Comparison of ENCODE assay signal across 1 cellular context in the genomic region with DNA sequence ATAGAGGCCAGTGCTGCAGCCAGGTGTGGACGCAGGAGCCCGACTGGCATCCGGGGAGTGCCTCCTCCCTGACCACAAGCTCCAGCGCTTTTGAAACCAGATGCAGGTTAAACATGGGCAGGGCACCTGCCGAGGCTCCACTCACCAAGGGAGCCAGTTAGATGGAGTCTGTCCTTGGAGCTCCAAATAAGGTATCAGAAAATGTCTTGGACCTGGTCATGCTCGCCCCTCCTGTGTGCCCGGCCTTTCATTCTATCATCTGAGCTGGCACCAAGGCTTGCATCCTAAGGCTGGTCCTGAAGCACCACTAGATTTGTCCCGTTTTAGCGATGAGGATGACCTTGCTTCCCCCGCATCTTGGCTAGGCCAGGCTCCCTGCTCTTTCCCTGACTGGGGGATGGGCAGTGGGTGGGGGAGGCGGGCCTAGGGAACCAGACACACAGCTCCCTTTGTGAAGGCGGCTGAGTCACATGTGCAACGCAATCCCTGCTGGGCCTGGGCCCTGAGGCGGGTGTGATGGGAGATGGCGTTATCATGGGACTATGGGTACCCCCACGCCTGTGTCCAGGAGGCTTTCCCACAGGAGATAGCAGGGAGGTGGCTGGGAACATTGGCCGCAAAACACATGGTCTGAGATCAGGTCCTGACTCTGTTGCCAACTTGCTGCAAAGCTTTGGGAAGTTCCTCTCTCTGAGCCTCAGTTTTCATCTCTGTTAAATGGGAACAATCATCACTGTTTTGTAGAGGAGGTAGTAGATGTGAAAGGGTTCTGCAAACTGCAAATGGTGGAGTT.
TF ChIP-seq lines count a peak whose summit lies in the region.

No MANE protein-coding gene starts in this region.

TF ChIP-seq in HepG2, 621 proteins besides CTCF, POLR2A, EP300 and RAD21 (continued from another document and continues in another):
- TF ChIP-seq, protein P1, sequence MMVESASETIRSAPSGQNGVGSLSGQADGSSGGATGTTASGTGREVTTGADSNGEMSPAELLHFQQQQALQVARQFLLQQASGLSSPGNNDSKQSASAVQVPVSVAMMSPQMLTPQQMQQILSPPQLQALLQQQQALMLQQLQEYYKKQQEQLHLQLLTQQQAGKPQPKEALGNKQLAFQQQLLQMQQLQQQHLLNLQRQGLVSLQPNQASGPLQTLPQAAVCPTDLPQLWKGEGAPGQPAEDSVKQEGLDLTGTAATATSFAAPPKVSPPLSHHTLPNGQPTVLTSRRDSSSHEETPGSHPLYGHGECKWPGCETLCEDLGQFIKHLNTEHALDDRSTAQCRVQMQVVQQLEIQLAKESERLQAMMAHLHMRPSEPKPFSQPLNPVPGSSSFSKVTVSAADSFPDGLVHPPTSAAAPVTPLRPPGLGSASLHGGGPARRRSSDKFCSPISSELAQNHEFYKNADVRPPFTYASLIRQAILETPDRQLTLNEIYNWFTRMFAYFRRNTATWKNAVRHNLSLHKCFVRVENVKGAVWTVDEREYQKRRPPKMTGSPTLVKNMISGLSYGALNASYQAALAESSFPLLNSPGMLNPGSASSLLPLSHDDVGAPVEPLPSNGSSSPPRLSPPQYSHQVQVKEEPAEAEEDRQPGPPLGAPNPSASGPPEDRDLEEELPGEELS (CRISPR knock-in tag; IDR thresholded peaks at IDR 0.05) = peak; percentile 27; the same call in 1 of the 2 replicates
- TF ChIP-seq, protein P2, sequence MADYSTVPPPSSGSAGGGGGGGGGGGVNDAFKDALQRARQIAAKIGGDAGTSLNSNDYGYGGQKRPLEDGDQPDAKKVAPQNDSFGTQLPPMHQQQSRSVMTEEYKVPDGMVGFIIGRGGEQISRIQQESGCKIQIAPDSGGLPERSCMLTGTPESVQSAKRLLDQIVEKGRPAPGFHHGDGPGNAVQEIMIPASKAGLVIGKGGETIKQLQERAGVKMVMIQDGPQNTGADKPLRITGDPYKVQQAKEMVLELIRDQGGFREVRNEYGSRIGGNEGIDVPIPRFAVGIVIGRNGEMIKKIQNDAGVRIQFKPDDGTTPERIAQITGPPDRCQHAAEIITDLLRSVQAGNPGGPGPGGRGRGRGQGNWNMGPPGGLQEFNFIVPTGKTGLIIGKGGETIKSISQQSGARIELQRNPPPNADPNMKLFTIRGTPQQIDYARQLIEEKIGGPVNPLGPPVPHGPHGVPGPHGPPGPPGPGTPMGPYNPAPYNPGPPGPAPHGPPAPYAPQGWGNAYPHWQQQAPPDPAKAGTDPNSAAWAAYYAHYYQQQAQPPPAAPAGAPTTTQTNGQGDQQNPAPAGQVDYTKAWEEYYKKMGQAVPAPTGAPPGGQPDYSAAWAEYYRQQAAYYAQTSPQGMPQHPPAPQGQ (CRISPR knock-in tag; IDR thresholded peaks at IDR 0.05; ENCODE audit: borderline replicate concordance) = no peak
- TF ChIP-seq THAP11 (CRISPR knock-in tag; IDR thresholded peaks at IDR 0.05) = peak; percentile 53
- TF ChIP-seq, protein P3, sequence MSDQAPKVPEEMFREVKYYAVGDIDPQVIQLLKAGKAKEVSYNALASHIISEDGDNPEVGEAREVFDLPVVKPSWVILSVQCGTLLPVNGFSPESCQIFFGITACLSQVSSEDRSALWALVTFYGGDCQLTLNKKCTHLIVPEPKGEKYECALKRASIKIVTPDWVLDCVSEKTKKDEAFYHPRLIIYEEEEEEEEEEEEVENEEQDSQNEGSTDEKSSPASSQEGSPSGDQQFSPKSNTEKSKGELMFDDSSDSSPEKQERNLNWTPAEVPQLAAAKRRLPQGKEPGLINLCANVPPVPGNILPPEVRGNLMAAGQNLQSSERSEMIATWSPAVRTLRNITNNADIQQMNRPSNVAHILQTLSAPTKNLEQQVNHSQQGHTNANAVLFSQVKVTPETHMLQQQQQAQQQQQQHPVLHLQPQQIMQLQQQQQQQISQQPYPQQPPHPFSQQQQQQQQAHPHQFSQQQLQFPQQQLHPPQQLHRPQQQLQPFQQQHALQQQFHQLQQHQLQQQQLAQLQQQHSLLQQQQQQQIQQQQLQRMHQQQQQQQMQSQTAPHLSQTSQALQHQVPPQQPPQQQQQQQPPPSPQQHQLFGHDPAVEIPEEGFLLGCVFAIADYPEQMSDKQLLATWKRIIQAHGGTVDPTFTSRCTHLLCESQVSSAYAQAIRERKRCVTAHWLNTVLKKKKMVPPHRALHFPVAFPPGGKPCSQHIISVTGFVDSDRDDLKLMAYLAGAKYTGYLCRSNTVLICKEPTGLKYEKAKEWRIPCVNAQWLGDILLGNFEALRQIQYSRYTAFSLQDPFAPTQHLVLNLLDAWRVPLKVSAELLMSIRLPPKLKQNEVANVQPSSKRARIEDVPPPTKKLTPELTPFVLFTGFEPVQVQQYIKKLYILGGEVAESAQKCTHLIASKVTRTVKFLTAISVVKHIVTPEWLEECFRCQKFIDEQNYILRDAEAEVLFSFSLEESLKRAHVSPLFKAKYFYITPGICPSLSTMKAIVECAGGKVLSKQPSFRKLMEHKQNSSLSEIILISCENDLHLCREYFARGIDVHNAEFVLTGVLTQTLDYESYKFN (CRISPR knock-in tag; conservative IDR thresholded peaks at IDR 0.05) = 0 out of 2 replicates have a peak, but pooled peaks have one; percentile 18
- no peak for TF ChIP-seq POLR2AphosphoS2 (IDR thresholded peaks at IDR 0.05; ENCODE audit: low read depth, low read length)
- TF ChIP-seq SSRP1 (CRISPR knock-in tag; IDR thresholded peaks at IDR 0.05) = 0 out of 2 replicates have a peak, but pooled peaks have one; percentile 84
- 0 out of 2 replicates have a peak, but pooled peaks have one; percentile 7 for TF ChIP-seq KDM2A (CRISPR knock-in tag; IDR thresholded peaks at IDR 0.05; ENCODE audit: borderline replicate concordance, low read depth)
- TF ChIP-seq, protein P4, sequence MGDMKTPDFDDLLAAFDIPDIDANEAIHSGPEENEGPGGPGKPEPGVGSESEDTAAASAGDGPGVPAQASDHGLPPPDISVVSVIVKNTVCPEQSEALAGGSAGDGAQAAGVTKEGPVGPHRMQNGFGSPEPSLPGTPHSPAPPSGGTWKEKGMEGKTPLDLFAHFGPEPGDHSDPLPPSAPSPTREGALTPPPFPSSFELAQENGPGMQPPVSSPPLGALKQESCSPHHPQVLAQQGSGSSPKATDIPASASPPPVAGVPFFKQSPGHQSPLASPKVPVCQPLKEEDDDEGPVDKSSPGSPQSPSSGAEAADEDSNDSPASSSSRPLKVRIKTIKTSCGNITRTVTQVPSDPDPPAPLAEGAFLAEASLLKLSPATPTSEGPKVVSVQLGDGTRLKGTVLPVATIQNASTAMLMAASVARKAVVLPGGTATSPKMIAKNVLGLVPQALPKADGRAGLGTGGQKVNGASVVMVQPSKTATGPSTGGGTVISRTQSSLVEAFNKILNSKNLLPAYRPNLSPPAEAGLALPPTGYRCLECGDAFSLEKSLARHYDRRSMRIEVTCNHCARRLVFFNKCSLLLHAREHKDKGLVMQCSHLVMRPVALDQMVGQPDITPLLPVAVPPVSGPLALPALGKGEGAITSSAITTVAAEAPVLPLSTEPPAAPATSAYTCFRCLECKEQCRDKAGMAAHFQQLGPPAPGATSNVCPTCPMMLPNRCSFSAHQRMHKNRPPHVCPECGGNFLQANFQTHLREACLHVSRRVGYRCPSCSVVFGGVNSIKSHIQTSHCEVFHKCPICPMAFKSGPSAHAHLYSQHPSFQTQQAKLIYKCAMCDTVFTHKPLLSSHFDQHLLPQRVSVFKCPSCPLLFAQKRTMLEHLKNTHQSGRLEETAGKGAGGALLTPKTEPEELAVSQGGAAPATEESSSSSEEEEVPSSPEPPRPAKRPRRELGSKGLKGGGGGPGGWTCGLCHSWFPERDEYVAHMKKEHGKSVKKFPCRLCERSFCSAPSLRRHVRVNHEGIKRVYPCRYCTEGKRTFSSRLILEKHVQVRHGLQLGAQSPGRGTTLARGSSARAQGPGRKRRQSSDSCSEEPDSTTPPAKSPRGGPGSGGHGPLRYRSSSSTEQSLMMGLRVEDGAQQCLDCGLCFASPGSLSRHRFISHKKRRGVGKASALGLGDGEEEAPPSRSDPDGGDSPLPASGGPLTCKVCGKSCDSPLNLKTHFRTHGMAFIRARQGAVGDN (CRISPR knock-in tag; IDR thresholded peaks at IDR 0.05) = peak; percentile 68
- peak; percentile 24; the same call in 1 of the 2 replicates for TF ChIP-seq GABPB1 (CRISPR knock-in tag; IDR thresholded peaks at IDR 0.05)
- TF ChIP-seq PRPF4 (IDR thresholded peaks at IDR 0.05; ENCODE audit: low read depth, low read length, poor library complexity, severe bottlenecking) = peak; percentile 100
- TF ChIP-seq, protein P5, sequence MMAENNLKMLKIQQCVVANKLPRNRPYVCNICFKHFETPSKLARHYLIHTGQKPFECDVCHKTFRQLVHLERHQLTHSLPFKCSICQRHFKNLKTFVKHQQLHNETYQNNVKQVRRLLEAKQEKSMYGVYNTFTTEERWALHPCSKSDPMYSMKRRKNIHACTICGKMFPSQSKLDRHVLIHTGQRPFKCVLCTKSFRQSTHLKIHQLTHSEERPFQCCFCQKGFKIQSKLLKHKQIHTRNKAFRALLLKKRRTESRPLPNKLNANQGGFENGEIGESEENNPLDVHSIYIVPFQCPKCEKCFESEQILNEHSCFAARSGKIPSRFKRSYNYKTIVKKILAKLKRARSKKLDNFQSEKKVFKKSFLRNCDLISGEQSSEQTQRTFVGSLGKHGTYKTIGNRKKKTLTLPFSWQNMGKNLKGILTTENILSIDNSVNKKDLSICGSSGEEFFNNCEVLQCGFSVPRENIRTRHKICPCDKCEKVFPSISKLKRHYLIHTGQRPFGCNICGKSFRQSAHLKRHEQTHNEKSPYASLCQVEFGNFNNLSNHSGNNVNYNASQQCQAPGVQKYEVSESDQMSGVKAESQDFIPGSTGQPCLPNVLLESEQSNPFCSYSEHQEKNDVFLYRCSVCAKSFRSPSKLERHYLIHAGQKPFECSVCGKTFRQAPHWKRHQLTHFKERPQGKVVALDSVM (CRISPR knock-in tag; IDR thresholded peaks at IDR 0.05) = 0 out of 2 replicates have a peak, but pooled peaks have one; percentile 23
- TF ChIP-seq, protein P6, sequence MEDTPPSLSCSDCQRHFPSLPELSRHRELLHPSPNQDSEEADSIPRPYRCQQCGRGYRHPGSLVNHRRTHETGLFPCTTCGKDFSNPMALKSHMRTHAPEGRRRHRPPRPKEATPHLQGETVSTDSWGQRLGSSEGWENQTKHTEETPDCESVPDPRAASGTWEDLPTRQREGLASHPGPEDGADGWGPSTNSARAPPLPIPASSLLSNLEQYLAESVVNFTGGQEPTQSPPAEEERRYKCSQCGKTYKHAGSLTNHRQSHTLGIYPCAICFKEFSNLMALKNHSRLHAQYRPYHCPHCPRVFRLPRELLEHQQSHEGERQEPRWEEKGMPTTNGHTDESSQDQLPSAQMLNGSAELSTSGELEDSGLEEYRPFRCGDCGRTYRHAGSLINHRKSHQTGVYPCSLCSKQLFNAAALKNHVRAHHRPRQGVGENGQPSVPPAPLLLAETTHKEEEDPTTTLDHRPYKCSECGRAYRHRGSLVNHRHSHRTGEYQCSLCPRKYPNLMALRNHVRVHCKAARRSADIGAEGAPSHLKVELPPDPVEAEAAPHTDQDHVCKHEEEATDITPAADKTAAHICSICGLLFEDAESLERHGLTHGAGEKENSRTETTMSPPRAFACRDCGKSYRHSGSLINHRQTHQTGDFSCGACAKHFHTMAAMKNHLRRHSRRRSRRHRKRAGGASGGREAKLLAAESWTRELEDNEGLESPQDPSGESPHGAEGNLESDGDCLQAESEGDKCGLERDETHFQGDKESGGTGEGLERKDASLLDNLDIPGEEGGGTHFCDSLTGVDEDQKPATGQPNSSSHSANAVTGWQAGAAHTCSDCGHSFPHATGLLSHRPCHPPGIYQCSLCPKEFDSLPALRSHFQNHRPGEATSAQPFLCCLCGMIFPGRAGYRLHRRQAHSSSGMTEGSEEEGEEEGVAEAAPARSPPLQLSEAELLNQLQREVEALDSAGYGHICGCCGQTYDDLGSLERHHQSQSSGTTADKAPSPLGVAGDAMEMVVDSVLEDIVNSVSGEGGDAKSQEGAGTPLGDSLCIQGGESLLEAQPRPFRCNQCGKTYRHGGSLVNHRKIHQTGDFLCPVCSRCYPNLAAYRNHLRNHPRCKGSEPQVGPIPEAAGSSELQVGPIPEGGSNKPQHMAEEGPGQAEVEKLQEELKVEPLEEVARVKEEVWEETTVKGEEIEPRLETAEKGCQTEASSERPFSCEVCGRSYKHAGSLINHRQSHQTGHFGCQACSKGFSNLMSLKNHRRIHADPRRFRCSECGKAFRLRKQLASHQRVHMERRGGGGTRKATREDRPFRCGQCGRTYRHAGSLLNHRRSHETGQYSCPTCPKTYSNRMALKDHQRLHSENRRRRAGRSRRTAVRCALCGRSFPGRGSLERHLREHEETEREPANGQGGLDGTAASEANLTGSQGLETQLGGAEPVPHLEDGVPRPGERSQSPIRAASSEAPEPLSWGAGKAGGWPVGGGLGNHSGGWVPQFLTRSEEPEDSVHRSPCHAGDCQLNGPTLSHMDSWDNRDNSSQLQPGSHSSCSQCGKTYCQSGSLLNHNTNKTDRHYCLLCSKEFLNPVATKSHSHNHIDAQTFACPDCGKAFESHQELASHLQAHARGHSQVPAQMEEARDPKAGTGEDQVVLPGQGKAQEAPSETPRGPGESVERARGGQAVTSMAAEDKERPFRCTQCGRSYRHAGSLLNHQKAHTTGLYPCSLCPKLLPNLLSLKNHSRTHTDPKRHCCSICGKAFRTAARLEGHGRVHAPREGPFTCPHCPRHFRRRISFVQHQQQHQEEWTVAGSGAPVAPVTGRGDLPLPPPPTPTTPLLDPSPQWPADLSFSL (CRISPR knock-in tag; IDR thresholded peaks at IDR 0.05) = no peak
- no peak for TF ChIP-seq ZNF709 (CRISPR knock-in tag; IDR thresholded peaks at IDR 0.05)
- TF ChIP-seq, protein P7, sequence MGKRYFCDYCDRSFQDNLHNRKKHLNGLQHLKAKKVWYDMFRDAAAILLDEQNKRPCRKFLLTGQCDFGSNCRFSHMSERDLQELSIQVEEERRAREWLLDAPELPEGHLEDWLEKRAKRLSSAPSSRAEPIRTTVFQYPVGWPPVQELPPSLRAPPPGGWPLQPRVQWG (CRISPR knock-in tag; IDR thresholded peaks at IDR 0.05; ENCODE audit: borderline replicate concordance, low read depth) = no peak
- 0 out of 2 replicates have a peak, but pooled peaks have one; percentile 38 for TF ChIP-seq NR2C2 (CRISPR knock-in tag; IDR thresholded peaks at IDR 0.05; ENCODE audit: borderline replicate concordance)
- TF ChIP-seq KMT2B (CRISPR knock-in tag; IDR thresholded peaks at IDR 0.05) = 0 out of 2 replicates have a peak, but pooled peaks have one; percentile 14
- TF ChIP-seq HNRNPLL (IDR thresholded peaks at IDR 0.05; ENCODE audit: low read depth, low read length, poor library complexity, severe bottlenecking) = no peak
- no peak for TF ChIP-seq ZNF780A (CRISPR knock-in tag; IDR thresholded peaks at IDR 0.05)
- peak; percentile 16; the same call in 1 of the 2 replicates for TF ChIP-seq ZNF644 (CRISPR knock-in tag; IDR thresholded peaks at IDR 0.05; ENCODE audit: low read depth)
- no peak for TF ChIP-seq TOE1 (CRISPR knock-in tag; IDR thresholded peaks at IDR 0.05)
- 0 out of 2 replicates have a peak, but pooled peaks have one; percentile 18 for TF ChIP-seq NCOR1 (IDR thresholded peaks at IDR 0.05; ENCODE audit: borderline replicate concordance, low read length)
- TF ChIP-seq MED1 (CRISPR knock-in tag; IDR thresholded peaks at IDR 0.05) = no peak
- TF ChIP-seq, protein P8, sequence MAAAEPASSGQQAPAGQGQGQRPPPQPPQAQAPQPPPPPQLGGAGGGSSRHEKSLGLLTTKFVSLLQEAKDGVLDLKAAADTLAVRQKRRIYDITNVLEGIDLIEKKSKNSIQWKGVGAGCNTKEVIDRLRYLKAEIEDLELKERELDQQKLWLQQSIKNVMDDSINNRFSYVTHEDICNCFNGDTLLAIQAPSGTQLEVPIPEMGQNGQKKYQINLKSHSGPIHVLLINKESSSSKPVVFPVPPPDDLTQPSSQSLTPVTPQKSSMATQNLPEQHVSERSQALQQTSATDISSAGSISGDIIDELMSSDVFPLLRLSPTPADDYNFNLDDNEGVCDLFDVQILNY (CRISPR knock-in tag; conservative IDR thresholded peaks at IDR 0.05) = no peak
- TF ChIP-seq SKI (IDR thresholded peaks at IDR 0.05; ENCODE audit: partially characterized antibody) = peak; percentile 44
